10 cellular contexts compared by ENCODE assay signal in genomic region chr1:234538930-234539649, GRCh38.
DNase-seq lines count a peak whose midpoint lies in the region; ATAC-seq and TF ChIP-seq lines count a peak whose summit lies in the region.
"Had no signal": no experiment of that assay in that cellular context is flagged by ENCODE, and none has a peak within 500 bp of the region (broad histone marks: within the 10 kb centered on the region; RNA-seq: fewer than 3 reads in every experiment).

No MANE protein-coding gene starts in this region.

- 54 to 68% (median 57%) methylated on average over 14 of the region's 14 CpGs for WGBS in stomach, 5 donors

- H3K4me3 ChIP-seq in HEK293 (ENCODE audit: low read depth, low read length) (no peak overlapping the region), coronary artery (peak overlapping the region; percentile 8), lower lobe of right lung (no peak overlapping the region), stomach (no peak overlapping the region), MG63 (no peak overlapping the region)

- TF ChIP-seq EP300 in stomach (IDR thresholded peaks at IDR 0.05) = peak; percentile 20

- H3K4me1 ChIP-seq in HEK293 (ENCODE audit: control insufficient read depth, insufficient read depth, low read length) = peaks cover 34% of the 10 kb centered on the region
- peaks cover 48% of the 10 kb centered on the region for H3K4me1 ChIP-seq in lower lobe of right lung
- H3K4me1 ChIP-seq in stomach = peaks cover 38 to 98% (median 68%) of the 10 kb centered on the region in 4 donors

- DNase-seq in coronary artery (ENCODE audit: low spot score) (peak; percentile 92), lower lobe of right lung (no peak), stomach (no peak), MG63 (no peak)
- DNase-seq in stimulated activated CD4-positive, alpha-beta T cell treated with anti-CD3 and anti-CD28 coated beads, Interleukin-1b, Interleukin-23, amount 100 ng/mL, for 48 hours = no peak
- DNase-seq in stimulated activated CD8-positive, alpha-beta memory T cell treated with anti-CD3 and anti-CD28 coated beads, Interleukin-4, amount 100 ng/mL, for 48 hours = no peak
- DNase-seq: central memory CD4-positive, alpha-beta T cell; H9 had no signal

- ATAC-seq in lower lobe of right lung (no peak), GM19023 (IDR thresholded peaks at IDR 0.05; ENCODE audit: unreplicated experiment) (no peak)

- no peaks in the 10 kb centered on the region for H3K36me3 ChIP-seq in HEK293 (ENCODE audit: control insufficient read depth in 2 of 2, insufficient read depth in 1 of 2, low read length in 2 of 2)
- no peaks in the 10 kb centered on the region for H3K36me3 ChIP-seq in lower lobe of right lung
- no peaks in the 10 kb centered on the region for H3K36me3 ChIP-seq in stomach
- H3K36me3 ChIP-seq in MG63 = no peaks in the 10 kb centered on the region

- no peaks in the 10 kb centered on the region for H3K27me3 ChIP-seq in lower lobe of right lung (ENCODE audit: low read depth)
- no peaks in the 10 kb centered on the region for H3K27me3 ChIP-seq in stomach
- no peaks in the 10 kb centered on the region for H3K27me3 ChIP-seq in MG63

- H3K9me3 ChIP-seq in HEK293 (ENCODE audit: control insufficient read depth, insufficient read depth, low read depth, low read length) = no peaks in the 10 kb centered on the region
- H3K9me3 ChIP-seq in lower lobe of right lung = no peaks in the 10 kb centered on the region
- no peaks in the 10 kb centered on the region for H3K9me3 ChIP-seq in stomach
- H3K9me3 ChIP-seq in MG63 = peaks cover 3% of the 10 kb centered on the region; the same call in 1 of the 2 replicates

- no peak for TF ChIP-seq POLR2A in stomach (IDR thresholded peaks at IDR 0.05)

- CTCF ChIA-PET in HEK293 (lab: Yijun Ruan, JAX) = interaction anchor here (0.5 to 1.0 kb wide), 4 partner anchors 15 to 718 kb away, joined by 3 to 4 read pairs (median 3); no protein-coding TSS in a partner anchor

- H3K27ac ChIP-seq in HEK293 (ENCODE audit: extremely low read depth, low read depth, low read length) (no peak overlapping the region), coronary artery (peak overlapping the region; percentile 91 to 99), lower lobe of right lung (peak overlapping the region; percentile 14), stomach (peak overlapping the region in 4 of 5 donors; percentile 61 to 97 (median 96))

- no peak for TF ChIP-seq CTCF in HEK293 (tag by site-specific recombination; IDR thresholded peaks at IDR 0.05)
- no peak for TF ChIP-seq CTCF in coronary artery (IDR thresholded peaks at IDR 0.05)
- no peak for TF ChIP-seq CTCF in lower lobe of right lung (IDR thresholded peaks at IDR 0.05)
- TF ChIP-seq CTCF in stomach (IDR thresholded peaks at IDR 0.05) = no peak

- POLR2A ChIA-PET in HEK293 (lab: Yijun Ruan, JAX) = no interaction called here

- intact Hi-C loops in lower lobe of right lung (cut with DNase I) = no loop called here
- intact Hi-C loops in stomach (cut with DNase I; ENCODE audit: low total_unique reads) = no loop called here

TF ChIP-seq in HEK293, 187 proteins besides CTCF, POLR2A, EP300 and RAD21:
- TF ChIP-seq KLF9 (tag by site-specific recombination; IDR thresholded peaks at IDR 0.05; ENCODE audit: low read depth) = no peak
- TF ChIP-seq ZNF341 (tag by site-specific recombination; IDR thresholded peaks at IDR 0.05; ENCODE audit: low read depth) = peak; percentile 46; the same call in 1 of the 2 replicates
- peak; percentile 78 for TF ChIP-seq REST (tag by site-specific recombination; IDR thresholded peaks at IDR 0.05)
